In genomic region chr14:32933623-32933942, GRCh38 we compare ENCODE assay signal across 9 cellular contexts. TPM values are rescaled to one million over a fixed set of nuclear protein-coding genes. Genes with fewer than 3 reads are reported as not detected.
DNase-seq lines count a peak whose midpoint lies in the region; ATAC-seq and TF ChIP-seq lines count a peak whose summit lies in the region.
"Had no signal": no experiment of that assay in that cellular context is flagged by ENCODE, and none has a peak within 500 bp of the region (broad histone marks: within the 10 kb centered on the region; RNA-seq: fewer than 3 reads in every experiment).

No MANE protein-coding gene starts in this region.

- H3K4me1 ChIP-seq in iPS-15b (ENCODE audit: control insufficient read depth, insufficient read depth, low read length) = peaks cover 20% of the 10 kb centered on the region
- peaks cover 18 to 29% (median 24%) of the 10 kb centered on the region in 3 donors for H3K4me1 ChIP-seq in skeletal muscle tissue (ENCODE audit: control insufficient read depth in 3 of 3, insufficient read depth in 3 of 3, low read length in 3 of 3)

- peak; percentile 12 for ATAC-seq in WTC11
- ATAC-seq in HG03108 (IDR thresholded peaks at IDR 0.05; ENCODE audit: unreplicated experiment) = no peak
- ATAC-seq in HG02852 (IDR thresholded peaks at IDR 0.05; ENCODE audit: unreplicated experiment) = no peak
- no peak for ATAC-seq in HG02973 (IDR thresholded peaks at IDR 0.05; ENCODE audit: unreplicated experiment)

- CTCF ChIA-PET in WTC11 (lab: Charles Lee) = interaction anchor here (1.8 kb wide), 1 partner anchor 222 kb away, joined by 5 read pairs; no protein-coding TSS in a partner anchor

- DNase-seq in GM20000 (ENCODE audit: low spot score) = peak; percentile 13
- DNase-seq in WTC11 (ENCODE audit: low spot score) = peak; percentile 45
- no peak for DNase-seq in NCI-H2171 treated with DMSO at 0.1 percent for 48 hours (lab: John Stamatoyannopoulos, UW)
- DNase-seq: NCI-H1930 had no signal

- peaks cover 65% of the 10 kb centered on the region for H3K27me3 Mint-ChIP-seq in WTC11 (ENCODE audit: low read depth)

- H3K4me1 Mint-ChIP-seq in WTC11 = peaks cover 42% of the 10 kb centered on the region

- H3K27ac ChIP-seq in skeletal muscle tissue (ENCODE audit: low read depth, low read length) = no peak overlapping the region

- TF ChIP-seq CTCF in GM20000 (IDR thresholded peaks at IDR 0.05; ENCODE audit: extremely low read depth, missing control alignments) (no peak), WTC11 (IDR thresholded peaks at IDR 0.05) (no peak)

- H3K4me3 Mint-ChIP-seq in WTC11 = peak overlapping the region; percentile 92

- H3K4me3 ChIP-seq in iPS-15b (ENCODE audit: low read depth, low read length) (peak overlapping the region; percentile 48), skeletal muscle tissue (ENCODE audit: low read length in 3 of 3) (peak overlapping the region; percentile 71 to 74 (median 73))

- H3K36me3 Mint-ChIP-seq in WTC11 = no peaks in the 10 kb centered on the region

- H3K9me3 ChIP-seq in iPS-15b (ENCODE audit: control insufficient read depth, insufficient read depth, low read length) (no peaks in the 10 kb centered on the region), skeletal muscle tissue (ENCODE audit: control insufficient read depth in 3 of 3, low read length in 3 of 3) (no peaks in the 10 kb centered on the region)

- POLR2A ChIA-PET in WTC11 (lab: Charles Lee) = no interaction called here

- H3K36me3 ChIP-seq in iPS-15b (ENCODE audit: control insufficient read depth, insufficient read depth, low read length) = no peaks in the 10 kb centered on the region
- H3K36me3 ChIP-seq in skeletal muscle tissue (ENCODE audit: control insufficient read depth in 3 of 3, insufficient read depth in 3 of 3, low read length in 3 of 3) = no peaks in the 10 kb centered on the region

- H3K27ac Mint-ChIP-seq in WTC11 = peak overlapping the region; percentile 84

- H3K27me3 ChIP-seq in iPS-15b (ENCODE audit: control insufficient read depth, insufficient read depth, low read length) = peaks cover 78% of the 10 kb centered on the region
- H3K27me3 ChIP-seq in skeletal muscle tissue (ENCODE audit: control insufficient read depth in 3 of 3, insufficient read depth in 3 of 3, low read length in 3 of 3) = peaks cover 0 to 45% (median 22%) of the 10 kb centered on the region in 3 donors

- H3K9ac ChIP-seq in iPS-15b (ENCODE audit: low read depth, low read length) = no peak overlapping the region
- peak overlapping the region in 1 of 3 donors; percentile 61 for H3K9ac ChIP-seq in skeletal muscle tissue (ENCODE audit: low read depth in 1 of 3, low read length in 3 of 3)

- no peaks in the 10 kb centered on the region for H3K9me3 Mint-ChIP-seq in WTC11

TF ChIP-seq in WTC11, 78 proteins besides CTCF, POLR2A, EP300 and RAD21:
- no peak for TF ChIP-seq RORB (CRISPR knock-in tag; IDR thresholded peaks at IDR 0.05)
- TF ChIP-seq ZNF416 (CRISPR knock-in tag; IDR thresholded peaks at IDR 0.05) = no peak

RNA-seq across cellular contexts. Expression of gene NPAS3, which starts 5.1 kb away (rescaled TPM):
- total RNA-seq in WTC11 (2021) (1.8 to 3.2 TPM (median 1.8 TPM) in 3 replicates), skeletal muscle tissue (9.9 TPM)
